ENCODE assay signal across 19 cellular contexts in the genomic region with DNA sequence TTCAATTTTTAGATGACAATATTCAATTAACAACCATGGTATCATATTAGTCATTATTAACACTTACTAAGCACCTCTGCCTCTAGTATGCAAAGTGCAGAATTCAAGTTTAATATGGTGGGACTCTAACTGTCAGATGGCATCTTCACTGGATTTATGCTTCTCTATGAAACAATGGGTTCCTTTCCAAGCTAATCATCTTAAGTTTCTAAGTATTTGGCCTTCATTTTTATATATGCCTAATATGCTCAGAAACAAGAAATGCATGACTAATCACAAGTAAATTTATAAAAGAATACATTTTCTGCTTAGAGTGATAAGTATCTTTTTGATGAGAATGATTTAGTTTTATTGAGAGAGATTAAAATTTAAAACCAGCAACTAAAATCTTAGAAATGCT.
DNase-seq lines count a peak whose midpoint lies in the region; ATAC-seq and TF ChIP-seq lines count a peak whose summit lies in the region.
"Had no signal": no experiment of that assay in that cellular context is flagged by ENCODE, and none has a peak within 500 bp of the region (broad histone marks: within the 10 kb centered on the region; RNA-seq: fewer than 3 reads in every experiment).

No MANE protein-coding gene starts in this region.

- H3K9ac ChIP-seq in GM23248 = no peak overlapping the region
- H3K9ac ChIP-seq: BLaER1 treated with 17β-estradiol and CSF1 and Interleukin-3, amounts not matched to agents 10 nM and 100 nM had no signal

- H3K27me3 ChIP-seq in GM23248 (replicated peaks; ENCODE audit: insufficient read depth) = no peaks in the 10 kb centered on the region
- H3K27me3 ChIP-seq in naive thymus-derived CD4-positive, alpha-beta T cell (ENCODE audit: control insufficient read depth in 2 of 2, insufficient read depth in 2 of 2, low read length in 2 of 2) = no peaks in the 10 kb centered on the region
- H3K27me3 ChIP-seq in hepatocyte = no peaks in the 10 kb centered on the region
- H3K27me3 ChIP-seq: BLaER1 treated with 17β-estradiol and CSF1 and Interleukin-3, amounts not matched to agents 10 nM and 100 nM had no signal

- DNase-seq in activated CD8-positive, alpha-beta T cell treated with anti-CD3 and anti-CD28 coated beads for 36 hours = no peak
- DNase-seq in activated CD8-positive, alpha-beta T cell treated with anti-CD3 and anti-CD28 coated beads, Interleukin-2, amount 10 ng/mL, durations not matched to agents 7 days and 5 days = no peak
- peak; percentile 35 for DNase-seq in GM23248
- no peak for DNase-seq in naive thymus-derived CD4-positive, alpha-beta T cell
- no peak for DNase-seq in hippocampal formation (lab: John Stamatoyannopoulos, UW)
- DNase-seq in hepatocyte (ENCODE audit: low spot score) = no peak
- no peak for DNase-seq in effector memory CD8-positive, alpha-beta T cell
- DNase-seq: 8988T, MV-4-11, NCI-H1417 treated with DMSO at 0.1 percent for 48 hours, NCI-H2029, NCI-H2171, NCI-H748 treated with DMSO at 0.1 percent for 48 hours, OCI-M1, SHP77 treated with DMSO at 0.1 percent for 48 hours had no signal

- H3K27me3 Mint-ChIP-seq in activated CD8-positive, alpha-beta T cell treated with anti-CD3 and anti-CD28 coated beads for 36 hours = no peaks in the 10 kb centered on the region
- H3K27me3 Mint-ChIP-seq in activated CD8-positive, alpha-beta T cell treated with anti-CD3 and anti-CD28 coated beads, Interleukin-2, amount 10 ng/mL, durations not matched to agents 7 days and 5 days (ENCODE audit: low read depth) = no peaks in the 10 kb centered on the region
- H3K27me3 Mint-ChIP-seq in activated naive CD8-positive, alpha-beta T cell = no peaks in the 10 kb centered on the region
- no peaks in the 10 kb centered on the region for H3K27me3 Mint-ChIP-seq in naive thymus-derived CD4-positive, alpha-beta T cell
- H3K27me3 Mint-ChIP-seq in effector memory CD8-positive, alpha-beta T cell = no peaks in the 10 kb centered on the region

- H3K36me3 ChIP-seq in GM23248 (ENCODE audit: low read depth) (no peaks in the 10 kb centered on the region), hepatocyte (replicated peaks; ENCODE audit: insufficient read depth, low read depth) (no peaks in the 10 kb centered on the region)
- no peaks in the 10 kb centered on the region for H3K36me3 ChIP-seq in naive thymus-derived CD4-positive, alpha-beta T cell (ENCODE audit: control insufficient read depth in 2 of 3, insufficient read depth in 3 of 3, low read length in 3 of 3)

- H3K36me3 Mint-ChIP-seq in activated CD8-positive, alpha-beta T cell treated with anti-CD3 and anti-CD28 coated beads for 36 hours (ENCODE audit: low read depth) = peaks cover 36% of the 10 kb centered on the region
- H3K36me3 Mint-ChIP-seq in activated CD8-positive, alpha-beta T cell treated with anti-CD3 and anti-CD28 coated beads, Interleukin-2, amount 10 ng/mL, durations not matched to agents 7 days and 5 days (ENCODE audit: low read depth) = peaks cover 23% of the 10 kb centered on the region
- H3K36me3 Mint-ChIP-seq in activated naive CD8-positive, alpha-beta T cell = peaks cover 22% of the 10 kb centered on the region
- H3K36me3 Mint-ChIP-seq in naive thymus-derived CD4-positive, alpha-beta T cell = peaks cover 4 to 22% (median 8%) of the 10 kb centered on the region in 5 donors
- peaks cover 3% of the 10 kb centered on the region for H3K36me3 Mint-ChIP-seq in effector memory CD8-positive, alpha-beta T cell (ENCODE audit: insufficient read depth)

- TF ChIP-seq CTCF in activated CD8-positive, alpha-beta T cell treated with anti-CD3 and anti-CD28 coated beads for 36 hours (IDR thresholded peaks at IDR 0.05) = no peak
- no peak for TF ChIP-seq CTCF in hepatocyte (IDR thresholded peaks at IDR 0.05; ENCODE audit: poor library complexity)

- no peaks in the 10 kb centered on the region for H4K20me1 ChIP-seq in GM23248 (ENCODE audit: insufficient read depth)
- no peaks in the 10 kb centered on the region for H4K20me1 ChIP-seq in hepatocyte (ENCODE audit: insufficient read depth, poor library complexity, severe bottlenecking)

- CTCF ChIA-PET in activated CD8-positive, alpha-beta T cell treated with anti-CD3 and anti-CD28 coated beads for 36 hours (lab: Charles Lee) = interaction anchor here (1.2 kb wide), 1 partner anchor 18 kb away, joined by 3 read pairs; no protein-coding TSS in a partner anchor
- CTCF ChIA-PET in activated CD8-positive, alpha-beta T cell treated with anti-CD3 and anti-CD28 coated beads, Interleukin-2, amount 10 ng/mL, durations not matched to agents 7 days and 5 days (lab: Charles Lee) = no interaction called here
- CTCF ChIA-PET in naive thymus-derived CD4-positive, alpha-beta T cell (lab: Charles Lee) = interaction anchor here (0.6 kb wide), 1 partner anchor 325 kb away, joined by 3 read pairs; no protein-coding TSS in a partner anchor

- H3K27ac ChIP-seq in GM23248 (peak overlapping the region; percentile 86), hepatocyte (no peak overlapping the region)
- H3K27ac ChIP-seq in naive thymus-derived CD4-positive, alpha-beta T cell (ENCODE audit: low read depth, low read length) = no peak overlapping the region
- H3K27ac ChIP-seq: BLaER1 treated with 17β-estradiol and CSF1 and Interleukin-3, amounts not matched to agents 10 nM and 100 nM had no signal

- H3K9me2 ChIP-seq in GM23248 (ENCODE audit: insufficient read depth) = no peaks in the 10 kb centered on the region
- no peaks in the 10 kb centered on the region for H3K9me2 ChIP-seq in hepatocyte (replicated peaks; ENCODE audit: insufficient read depth)

- H3K9me3 Mint-ChIP-seq in activated CD8-positive, alpha-beta T cell treated with anti-CD3 and anti-CD28 coated beads for 36 hours = peaks cover 2% of the 10 kb centered on the region
- no peaks in the 10 kb centered on the region for H3K9me3 Mint-ChIP-seq in activated CD8-positive, alpha-beta T cell treated with anti-CD3 and anti-CD28 coated beads, Interleukin-2, amount 10 ng/mL, durations not matched to agents 7 days and 5 days (ENCODE audit: insufficient read depth)
- H3K9me3 Mint-ChIP-seq in activated naive CD8-positive, alpha-beta T cell (ENCODE audit: low read depth) = peaks cover 6% of the 10 kb centered on the region
- no peaks in the 10 kb centered on the region for H3K9me3 Mint-ChIP-seq in naive thymus-derived CD4-positive, alpha-beta T cell
- no peaks in the 10 kb centered on the region for H3K9me3 Mint-ChIP-seq in effector memory CD8-positive, alpha-beta T cell

- peaks cover 36% of the 10 kb centered on the region for H3F3A ChIP-seq in GM23248 (ENCODE audit: insufficient read depth)

- H3K4me2 ChIP-seq in GM23248 (ENCODE audit: unreplicated experiment) (peak overlapping the region; percentile 17), hepatocyte (no peak overlapping the region)
- H3K4me2 ChIP-seq: BLaER1 treated with 17β-estradiol and CSF1 and Interleukin-3, amounts not matched to agents 10 nM and 100 nM had no signal

- no peak for ATAC-seq in activated CD8-positive, alpha-beta T cell treated with anti-CD3 and anti-CD28 coated beads for 36 hours
- no peak for ATAC-seq in activated CD8-positive, alpha-beta T cell treated with anti-CD3 and anti-CD28 coated beads, Interleukin-2, amount 10 ng/mL, durations not matched to agents 7 days and 5 days
- no peak for ATAC-seq in naive thymus-derived CD4-positive, alpha-beta T cell
- no peak for ATAC-seq in effector memory CD8-positive, alpha-beta T cell (replicated peaks)
- ATAC-seq: HCT116, K562 had no signal

- no peak overlapping the region for H3K4me3 Mint-ChIP-seq in activated CD8-positive, alpha-beta T cell treated with anti-CD3 and anti-CD28 coated beads for 36 hours
- H3K4me3 Mint-ChIP-seq in activated CD8-positive, alpha-beta T cell treated with anti-CD3 and anti-CD28 coated beads, Interleukin-2, amount 10 ng/mL, durations not matched to agents 7 days and 5 days = no peak overlapping the region
- H3K4me3 Mint-ChIP-seq in activated naive CD8-positive, alpha-beta T cell = no peak overlapping the region
- no peak overlapping the region for H3K4me3 Mint-ChIP-seq in naive thymus-derived CD4-positive, alpha-beta T cell
- H3K4me3 Mint-ChIP-seq in effector memory CD8-positive, alpha-beta T cell = no peak overlapping the region

- POLR2A ChIA-PET in activated CD8-positive, alpha-beta T cell treated with anti-CD3 and anti-CD28 coated beads for 36 hours (lab: Charles Lee) = no interaction called here
- POLR2A ChIA-PET in activated CD8-positive, alpha-beta T cell treated with anti-CD3 and anti-CD28 coated beads, Interleukin-2, amount 10 ng/mL, durations not matched to agents 7 days and 5 days (lab: Charles Lee) = no interaction called here
- POLR2A ChIA-PET in naive thymus-derived CD4-positive, alpha-beta T cell (lab: Charles Lee) = interaction anchor here (0.8 to 1.3 kb wide), 3 partner anchors 9 to 20 kb away, joined by 3 to 5 read pairs (median 5); no protein-coding TSS in a partner anchor

- intact Hi-C loops in activated CD8-positive, alpha-beta T cell treated with anti-CD3 and anti-CD28 coated beads for 36 hours (cut with micrococcal nuclease) = no loop called here
- intact Hi-C loops in naive thymus-derived CD4-positive, alpha-beta T cell (cut with micrococcal nuclease) = loop anchor here in 1 of 2 donors (2.0 kb wide), 1 partner anchor 15 kb away; no protein-coding TSS in a partner anchor

- H3K4me3 ChIP-seq in GM23248 (no peak overlapping the region), hepatocyte (no peak overlapping the region)
- H3K4me3 ChIP-seq in naive thymus-derived CD4-positive, alpha-beta T cell (ENCODE audit: low read length) = no peak overlapping the region
- H3K4me3 ChIP-seq: BLaER1 treated with 17β-estradiol and CSF1 and Interleukin-3, amounts not matched to agents 10 nM and 100 nM; K562 had no signal

- peak overlapping the region; percentile 93 for H3K27ac Mint-ChIP-seq in activated CD8-positive, alpha-beta T cell treated with anti-CD3 and anti-CD28 coated beads for 36 hours
- no peak overlapping the region for H3K27ac Mint-ChIP-seq in activated CD8-positive, alpha-beta T cell treated with anti-CD3 and anti-CD28 coated beads, Interleukin-2, amount 10 ng/mL, durations not matched to agents 7 days and 5 days
- peak overlapping the region; percentile 95 for H3K27ac Mint-ChIP-seq in activated naive CD8-positive, alpha-beta T cell
- H3K27ac Mint-ChIP-seq in naive thymus-derived CD4-positive, alpha-beta T cell = peak overlapping the region in 6 of 9 donors; percentile 14 to 73 (median 56)
- peak overlapping the region in 1 of 2 donors; percentile 64 for H3K27ac Mint-ChIP-seq in effector memory CD8-positive, alpha-beta T cell

- H3K79me2 ChIP-seq in GM23248 (ENCODE audit: insufficient read depth) (peaks cover 94% of the 10 kb centered on the region), hepatocyte (peaks cover 2% of the 10 kb centered on the region)

- H3K4me1 Mint-ChIP-seq in activated CD8-positive, alpha-beta T cell treated with anti-CD3 and anti-CD28 coated beads for 36 hours (ENCODE audit: low read depth) = peaks cover 90% of the 10 kb centered on the region
- H3K4me1 Mint-ChIP-seq in activated CD8-positive, alpha-beta T cell treated with anti-CD3 and anti-CD28 coated beads, Interleukin-2, amount 10 ng/mL, durations not matched to agents 7 days and 5 days (ENCODE audit: low read depth) = peaks cover 32% of the 10 kb centered on the region
- peaks cover 94% of the 10 kb centered on the region for H3K4me1 Mint-ChIP-seq in activated naive CD8-positive, alpha-beta T cell (ENCODE audit: low read depth)
- H3K4me1 Mint-ChIP-seq in naive thymus-derived CD4-positive, alpha-beta T cell = peaks cover 32 to 96% (median 91%) of the 10 kb centered on the region in 7 donors
- H3K4me1 Mint-ChIP-seq in effector memory CD8-positive, alpha-beta T cell (ENCODE audit: low read depth in 2 of 2) = peaks cover 33 to 49% of the 10 kb centered on the region in 2 donors

- in situ Hi-C loops in GM23248 (cut with MboI) = no loop called here

- H3K4me1 ChIP-seq in GM23248 (ENCODE audit: insufficient read depth) (peaks cover 56% of the 10 kb centered on the region), hepatocyte (ENCODE audit: insufficient read depth) (no peaks in the 10 kb centered on the region)
- H3K4me1 ChIP-seq in naive thymus-derived CD4-positive, alpha-beta T cell (ENCODE audit: control insufficient read depth in 2 of 2, insufficient read depth in 2 of 2, low read length in 2 of 2) = peaks cover 0 to 44% of the 10 kb centered on the region in 2 donors

- H2AFZ ChIP-seq in GM23248 = no peak overlapping the region
- no peak overlapping the region for H2AFZ ChIP-seq in hepatocyte

- H3K9me3 ChIP-seq in GM23248 (ENCODE audit: low read depth) = no peaks in the 10 kb centered on the region
- no peaks in the 10 kb centered on the region for H3K9me3 ChIP-seq in naive thymus-derived CD4-positive, alpha-beta T cell (ENCODE audit: control insufficient read depth in 2 of 3, low read length in 3 of 3)
- H3K9me3 ChIP-seq in hepatocyte (ENCODE audit: low read depth) = no peaks in the 10 kb centered on the region
- H3K9me3 ChIP-seq: BLaER1 treated with 17β-estradiol and CSF1 and Interleukin-3, amounts not matched to agents 10 nM and 100 nM had no signal
